In genomic region chr1:167701510-167701909, GRCh38 we compare ENCODE assay signal across 31 cellular contexts. TPM values are rescaled to one million over a fixed set of nuclear protein-coding genes. Genes with fewer than 3 reads are reported as not detected.
DNase-seq lines count a peak whose midpoint lies in the region; ATAC-seq, FAIRE-seq and TF ChIP-seq lines count a peak whose summit lies in the region.
"Had no signal": no experiment of that assay in that cellular context is flagged by ENCODE, and none has a peak within 500 bp of the region (broad histone marks: within the 10 kb centered on the region; RNA-seq: fewer than 3 reads in every experiment).

No MANE protein-coding gene starts in this region.

- no peak for TF ChIP-seq CTCF in sigmoid colon (IDR thresholded peaks at IDR 0.05)

- H3K27me3 ChIP-seq in sigmoid colon = no peaks in the 10 kb centered on the region
- H3K27me3 ChIP-seq: hepatocyte, suprapubic skin, upper lobe of left lung had no signal

- peak overlapping the region; percentile 87 for H3K27ac Mint-ChIP-seq in activated T-cell treated with anti-CD3 and anti-CD28 coated beads, Interleukin-2, amount 50 U/mL, for 72 hours
- peak overlapping the region; percentile 8 for H3K27ac Mint-ChIP-seq in activated T-helper 2 cell treated with anti-CD3 and anti-CD28 coated beads, Interferon-gamma antibody, Interleukin-2, Interleukin-4, amounts not matched to agents 10 μg/mL and 5 μg/mL and 100 μg/mL, durations not matched to agents 14 hours and 24 hours and 36 hours
- H3K27ac Mint-ChIP-seq: activated CD8-positive, alpha-beta T cell treated with anti-CD3 and anti-CD28 coated beads, Interleukin-2, amount 10 ng/mL, durations not matched to agents 7 days and 5 days; brain; H9; nephron progenitor cell had no signal

- H3K9me3 ChIP-seq in sigmoid colon = no peaks in the 10 kb centered on the region
- H3K9me3 ChIP-seq: suprapubic skin, upper lobe of left lung had no signal

- ATAC-seq in activated T-cell treated with anti-CD3 and anti-CD28 coated beads, Interleukin-2, amount 50 U/mL, for 72 hours (replicated peaks in 1 of 2) = no peak
- ATAC-seq in HG02678 (IDR thresholded peaks at IDR 0.05; ENCODE audit: unreplicated experiment) = no peak
- ATAC-seq: activated CD8-positive, alpha-beta T cell treated with anti-CD3 and anti-CD28 coated beads, Interleukin-2, amount 10 ng/mL, durations not matched to agents 7 days and 5 days; GM12878; Panc1 had no signal

- WGBS in sigmoid colon, 2 donors = 16 to 74% methylated on average over 1 of the region's 1 CpG

- no peak overlapping the region for H3K4me3 Mint-ChIP-seq in activated T-cell treated with anti-CD3 and anti-CD28 coated beads, Interleukin-2, amount 50 U/mL, for 72 hours
- H3K4me3 Mint-ChIP-seq in activated T-helper 2 cell treated with anti-CD3 and anti-CD28 coated beads, Interferon-gamma antibody, Interleukin-2, Interleukin-4, amounts not matched to agents 10 μg/mL and 5 μg/mL and 100 μg/mL, durations not matched to agents 14 hours and 24 hours and 36 hours (ENCODE audit: low read depth) = no peak overlapping the region
- H3K4me3 Mint-ChIP-seq: activated CD8-positive, alpha-beta T cell treated with anti-CD3 and anti-CD28 coated beads, Interleukin-2, amount 10 ng/mL, durations not matched to agents 7 days and 5 days; brain; H9; nephron progenitor cell had no signal

- no peak for DNase-seq in activated T-cell treated with anti-CD3 and anti-CD28 coated beads, Interleukin-2, amount 50 U/mL, for 72 hours
- DNase-seq in activated T-cell treated with anti-CD3 and anti-CD28 coated beads for 4 hours (no peak), DMS53 treated with DMSO at 0.1 percent for 48 hours (lab: John Stamatoyannopoulos, UW; ENCODE audit: unreplicated experiment) (peak; percentile 7), sigmoid colon (peak; percentile 14), GDM1 (lab: John Stamatoyannopoulos, UW) (no peak), urothelium cell line (ENCODE audit: low spot score) (no peak)
- DNase-seq in activated T-helper 2 cell treated with anti-CD3 and anti-CD28 coated beads, Interferon-gamma antibody, Interleukin-2, Interleukin-4, amounts not matched to agents 10 μg/mL and 5 μg/mL and 100 μg/mL, durations not matched to agents 14 hours and 24 hours and 36 hours (ENCODE audit: low spot score) = no peak
- DNase-seq: activated CD4-positive, alpha-beta T cell treated with anti-CD3 and anti-CD28 coated beads for 4 hours; activated CD8-positive, alpha-beta T cell treated with anti-CD3 and anti-CD28 coated beads, Interleukin-2, amount 10 ng/mL, durations not matched to agents 7 days and 5 days; amniotic stem cell; cerebellar nuclear complex; foreskin melanocyte; H9; NCI-H1417; NCI-H2029 treated with DMSO at 0.1 percent for 48 hours; NCI-H526; nephron progenitor cell; Right ventricle myocardium superior; stimulated activated naive CD4-positive, alpha-beta T cell treated with Interleukin-2 at 50 U/mL for 16 hours; SW 1271; T1000; upper lobe of left lung had no signal

- no peak for TF ChIP-seq POLR2A in sigmoid colon (IDR thresholded peaks at IDR 0.05)

- no peak for TF ChIP-seq EP300 in sigmoid colon (IDR thresholded peaks at IDR 0.05)

- intact Hi-C loops in activated T-helper 2 cell treated with anti-CD3 and anti-CD28 coated beads, Interferon-gamma antibody, Interleukin-2, Interleukin-4, amounts not matched to agents 10 μg/mL and 5 μg/mL and 100 μg/mL, durations not matched to agents 14 hours and 24 hours and 36 hours (cut with micrococcal nuclease) = no loop called here
- intact Hi-C loops in sigmoid colon (cut with DNase I) = no loop called here

- no peak overlapping the region for H3K27ac ChIP-seq in sigmoid colon
- H3K27ac ChIP-seq: hepatocyte, skin epidermis, suprapubic skin, upper lobe of left lung, VCaP had no signal

- peaks cover 5% of the 10 kb centered on the region for H3K4me1 Mint-ChIP-seq in activated T-cell treated with anti-CD3 and anti-CD28 coated beads, Interleukin-2, amount 50 U/mL, for 72 hours (ENCODE audit: low read depth)
- peaks cover 6% of the 10 kb centered on the region for H3K4me1 Mint-ChIP-seq in activated T-helper 2 cell treated with anti-CD3 and anti-CD28 coated beads, Interferon-gamma antibody, Interleukin-2, Interleukin-4, amounts not matched to agents 10 μg/mL and 5 μg/mL and 100 μg/mL, durations not matched to agents 14 hours and 24 hours and 36 hours (ENCODE audit: low read depth)

- FAIRE-seq in urothelium cell line (lab: Jason Lieb, UNC) = no peak
- FAIRE-seq: GM12878 had no signal

- H3K4me1 ChIP-seq in sigmoid colon = no peaks in the 10 kb centered on the region

- peaks cover 11 to 38% of the 10 kb centered on the region in 2 donors for H3K36me3 Mint-ChIP-seq in activated T-cell treated with anti-CD3 and anti-CD28 coated beads, Interleukin-2, amount 50 U/mL, for 72 hours (ENCODE audit: insufficient read depth in 2 of 2)
- peaks cover 77% of the 10 kb centered on the region for H3K36me3 Mint-ChIP-seq in activated T-helper 2 cell treated with anti-CD3 and anti-CD28 coated beads, Interferon-gamma antibody, Interleukin-2, Interleukin-4, amounts not matched to agents 10 μg/mL and 5 μg/mL and 100 μg/mL, durations not matched to agents 14 hours and 24 hours and 36 hours (ENCODE audit: low read depth)
- H3K36me3 Mint-ChIP-seq: brain had no signal

- H3K36me3 ChIP-seq in sigmoid colon = no peaks in the 10 kb centered on the region

- no peaks in the 10 kb centered on the region for H3K9me3 Mint-ChIP-seq in activated T-cell treated with anti-CD3 and anti-CD28 coated beads, Interleukin-2, amount 50 U/mL, for 72 hours
- H3K9me3 Mint-ChIP-seq in activated T-helper 2 cell treated with anti-CD3 and anti-CD28 coated beads, Interferon-gamma antibody, Interleukin-2, Interleukin-4, amounts not matched to agents 10 μg/mL and 5 μg/mL and 100 μg/mL, durations not matched to agents 14 hours and 24 hours and 36 hours = no peaks in the 10 kb centered on the region
- H3K9me3 Mint-ChIP-seq: brain, H9, nephron progenitor cell had no signal

- no peak overlapping the region for H3K4me3 ChIP-seq in sigmoid colon
- H3K4me3 ChIP-seq: GM12878, hepatocyte, lung, skin epidermis, suprapubic skin, upper lobe of left lung had no signal

- H3K27me3 Mint-ChIP-seq in activated T-cell treated with anti-CD3 and anti-CD28 coated beads, Interleukin-2, amount 50 U/mL, for 72 hours (ENCODE audit: low read depth) = no peaks in the 10 kb centered on the region
- H3K27me3 Mint-ChIP-seq in activated T-helper 2 cell treated with anti-CD3 and anti-CD28 coated beads, Interferon-gamma antibody, Interleukin-2, Interleukin-4, amounts not matched to agents 10 μg/mL and 5 μg/mL and 100 μg/mL, durations not matched to agents 14 hours and 24 hours and 36 hours (ENCODE audit: low read depth) = no peaks in the 10 kb centered on the region

RNA-seq across cellular contexts. Expression of gene MPZL1, which starts 20.3 kb away (rescaled TPM):
- total RNA-seq in activated T-cell treated with anti-CD3 and anti-CD28 coated beads, Interleukin-2, amount 50 U/mL, for 72 hours = 10 to 100 TPM; 17.2 to 20.9 TPM
- 36.7 and 40.5 TPM in 2 replicates for total RNA-seq in activated T-helper 2 cell treated with anti-CD3 and anti-CD28 coated beads, Interferon-gamma antibody, Interleukin-2, Interleukin-4, amounts not matched to agents 10 μg/mL and 5 μg/mL and 100 μg/mL, durations not matched to agents 14 hours and 24 hours and 36 hours
- 10 to 100 TPM; 50.9 to 69.5 (median 58.3) TPM for total RNA-seq in sigmoid colon
- polyA plus RNA-seq in sigmoid colon = 10 to 100 TPM in 2 of 3 donors, 1 to 10 TPM in 1; 8.8 to 66.9 (median 11.4) TPM

Comparison
In these comparisons a context has a peak if more than half of its experiments do, and no peak if none do; other contexts are left out.
1. DNase-seq: peak in DMS53 treated with DMSO at 0.1 percent for 48 hours (single experiment) and sigmoid colon (single experiment); none in activated T-cell treated with anti-CD3 and anti-CD28 coated beads, Interleukin-2, amount 50 U/mL, for 72 hours (0 of 2), activated T-cell treated with anti-CD3 and anti-CD28 coated beads for 4 hours (single experiment), activated T-helper 2 cell treated with anti-CD3 and anti-CD28 coated beads, Interferon-gamma antibody, Interleukin-2, Interleukin-4, amounts not matched to agents 10 μg/mL and 5 μg/mL and 100 μg/mL, durations not matched to agents 14 hours and 24 hours and 36 hours (single experiment), GDM1 (single experiment) and urothelium cell line (single experiment).